ENCODE assay signal across 8 cellular contexts in the genomic region with DNA sequence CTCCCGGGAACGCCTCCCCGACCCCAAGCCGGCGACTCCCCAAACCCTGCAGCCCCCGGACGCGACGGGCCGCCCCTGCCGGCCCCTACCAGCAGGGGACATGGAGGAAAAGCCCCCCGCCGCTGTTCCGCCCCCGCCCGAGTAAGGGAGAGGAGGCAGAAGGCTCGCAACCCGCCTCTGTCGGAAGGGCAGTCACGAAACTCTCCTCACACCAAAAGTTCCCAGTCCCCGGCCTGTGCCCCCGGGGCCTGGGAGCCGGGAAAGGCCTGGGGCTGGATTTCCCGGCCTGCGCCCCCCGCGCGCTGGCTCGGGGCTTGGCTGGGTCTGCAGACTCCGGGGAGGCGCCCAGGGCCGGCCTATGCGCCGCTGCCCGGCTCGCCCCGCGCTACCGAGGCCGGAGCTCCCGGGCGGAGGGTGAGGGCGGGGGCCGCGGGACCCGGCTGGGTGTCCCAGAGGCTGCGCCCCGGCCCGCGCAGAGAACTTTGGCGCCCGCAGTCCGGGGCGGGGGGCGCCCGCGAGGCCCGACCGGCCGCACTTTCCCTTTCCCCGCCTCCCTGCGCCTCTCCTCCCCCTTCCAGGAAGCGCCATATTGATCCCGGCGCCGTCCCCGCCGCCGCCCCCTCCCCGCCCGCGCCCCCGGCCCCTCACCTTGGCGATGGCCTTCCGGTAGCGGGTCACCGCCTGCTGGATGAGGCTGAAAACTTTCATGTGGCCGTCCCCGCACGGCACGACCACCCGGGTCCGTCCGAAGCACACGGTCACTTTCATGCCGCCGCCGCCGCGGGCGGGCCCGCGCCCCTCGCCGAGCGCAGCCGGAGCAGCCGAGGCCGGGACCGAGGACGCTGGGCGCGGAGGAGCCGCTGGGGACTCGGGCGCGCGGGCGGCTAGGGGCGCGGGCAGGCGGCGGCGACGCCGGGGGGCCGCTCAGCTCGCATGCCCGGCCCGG. TPM values are rescaled to one million over a fixed set of nuclear protein-coding genes. Genes with fewer than 3 reads are reported as not detected.
DNase-seq lines count a peak whose midpoint lies in the region; ATAC-seq, FAIRE-seq and TF ChIP-seq lines count a peak whose summit lies in the region.

No MANE protein-coding gene starts in this region.

- H2BK120ac ChIP-seq in H1 (replicated peaks; ENCODE audit: low read depth, low read length) = no peak overlapping the region

- H3K4me2 ChIP-seq in H1 (ENCODE audit: insufficient read depth in 1 of 2, low read depth in 2 of 2, low read length in 2 of 2) = peak overlapping the region; percentile 90 to 91

- H3K27ac ChIP-seq in Peyer's patch (peak overlapping the region; percentile 66 to 91 (median 82)), H1 (ENCODE audit: low read depth, low read length) (peak overlapping the region; percentile 66), vagina (peak overlapping the region; percentile 95)

- no peak overlapping the region for H2BK15ac ChIP-seq in H1 (ENCODE audit: low read length)

- peak overlapping the region; percentile 89 for H4K8ac ChIP-seq in H1 (ENCODE audit: extremely low read depth, insufficient read depth, low read length)

- H4K20me1 ChIP-seq in H1 (replicated peaks in 1 of 2; ENCODE audit: control insufficient read depth in 1 of 2, insufficient read depth in 2 of 2, low read length in 2 of 2) = peaks cover 15 to 19% of the 10 kb centered on the region in 2 experiments

- POLR2A ChIA-PET in H1 (lab: Charles Lee; ENCODE audit: partially characterized antibody) = interaction anchor here (1.0 to 1.5 kb wide), 5 partner anchors 10 to 247 kb away, joined by 3 to 6 read pairs (median 3); no protein-coding TSS in a partner anchor

- no peak overlapping the region for H4K91ac ChIP-seq in H1 (replicated peaks; ENCODE audit: insufficient read length, low read length)

- H3K36me3 ChIP-seq in ES-I3 (ENCODE audit: insufficient read depth, low read length) (no peaks in the 10 kb centered on the region), H7 (replicated peaks; ENCODE audit: control insufficient read depth, insufficient read depth, low read length) (no peaks in the 10 kb centered on the region), Peyer's patch (no peaks in the 10 kb centered on the region), H1 (ENCODE audit: control insufficient read depth in 2 of 4, insufficient read depth in 4 of 4, low read length in 3 of 4) (no peaks in the 10 kb centered on the region), vagina (no peaks in the 10 kb centered on the region)

- peak overlapping the region; percentile 89 for H3K4me3 Mint-ChIP-seq in mesothelial cell of epicardium

- 0 out of 2 replicates have a peak overlapping the region, but pooled peaks have one; percentile 5 for H2BK5ac ChIP-seq in H1 (ENCODE audit: low read depth, low read length)

- peak overlapping the region; percentile 92 for H3K27ac Mint-ChIP-seq in mesothelial cell of epicardium

- no peak overlapping the region for H2BK12ac ChIP-seq in H1 (ENCODE audit: low read depth, low read length)

- peak overlapping the region; percentile 88 for H3K18ac ChIP-seq in H1 (ENCODE audit: extremely low read depth, low read length)

- H3K14ac ChIP-seq in H1 (ENCODE audit: insufficient read length) = no peak overlapping the region

- no peak overlapping the region for H2AFZ ChIP-seq in H1 (ENCODE audit: low read length)

- no peaks in the 10 kb centered on the region for H3K36me3 Mint-ChIP-seq in mesothelial cell of epicardium

- peaks cover 11% of the 10 kb centered on the region for H3K27me3 ChIP-seq in H7 (ENCODE audit: control insufficient read depth, insufficient read depth, low read length)
- no peaks in the 10 kb centered on the region for H3K27me3 ChIP-seq in Peyer's patch
- peaks cover 0 to 20% (median 14%) of the 10 kb centered on the region in 4 experiments; a peak in 5 of 7 replicates for H3K27me3 ChIP-seq in H1 (replicated peaks in 1 of 4; ENCODE audit: control insufficient read depth in 3 of 4, extremely low read depth in 1 of 4, insufficient read depth in 3 of 4, low read length in 3 of 4)
- H3K27me3 ChIP-seq in vagina = no peaks in the 10 kb centered on the region

- FAIRE-seq in H1 (lab: Jason Lieb, UNC) = no peak

- H4K5ac ChIP-seq in H1 (ENCODE audit: insufficient read length, low read depth, low read length) = peak overlapping the region; percentile 91

- peaks cover 11% of the 10 kb centered on the region for H3K23me2 ChIP-seq in H1 (ENCODE audit: low read depth, low read length)

- H3K9me3 Mint-ChIP-seq in mesothelial cell of epicardium = no peaks in the 10 kb centered on the region

- H3K4me1 ChIP-seq in ES-I3 (ENCODE audit: insufficient read depth, low read length) (peaks cover 18% of the 10 kb centered on the region), Peyer's patch (peaks cover 0 to 22% (median 0%) of the 10 kb centered on the region in 4 donors), H1 (replicated peaks in 1 of 4; ENCODE audit: control insufficient read depth in 3 of 4, insufficient read depth in 4 of 4, low read length in 3 of 4) (peaks cover 6 to 18% (median 16%) of the 10 kb centered on the region in 4 experiments), vagina (peaks cover 55% of the 10 kb centered on the region)

- no peak overlapping the region for H3K4ac ChIP-seq in H1 (replicated peaks; ENCODE audit: insufficient read length, low read depth, low read length)

- H3K79me1 ChIP-seq in H1 (ENCODE audit: low read depth, low read length) = peaks cover 9% of the 10 kb centered on the region

- no peak for ATAC-seq in HG03378 (IDR thresholded peaks at IDR 0.05; ENCODE audit: unreplicated experiment)

- H3K23ac ChIP-seq in H1 (ENCODE audit: insufficient read length) = no peak overlapping the region

- CTCF ChIA-PET in H1 (lab: Charles Lee; ENCODE audit: partially characterized antibody) = interaction anchor here (1.5 to 2.2 kb wide), 4 partner anchors 12 to 180 kb away, joined by 3 to 6 read pairs (median 4); no protein-coding TSS in a partner anchor

- H3K4me3 ChIP-seq in H7 (ENCODE audit: insufficient read depth, low read depth, low read length) (peak overlapping the region; percentile 88), Peyer's patch (peak overlapping the region; percentile 44 to 97 (median 76)), H1 (ENCODE audit: extremely low read depth in 1 of 4, insufficient read depth in 2 of 4, low read depth in 3 of 4, low read length in 4 of 4) (peak overlapping the region; percentile 80 to 98 (median 82)), vagina (peak overlapping the region; percentile 72 to 87)

- no peak for TF ChIP-seq EP300 in H1 (IDR thresholded peaks at IDR 0.05; ENCODE audit: borderline replicate concordance in 1 of 2, low read depth in 2 of 2, low read length in 2 of 2)

- TF ChIP-seq POLR2A in Peyer's patch (IDR thresholded peaks at IDR 0.05) (no peak), H1 (IDR thresholded peaks at IDR 0.05; ENCODE audit: control extremely low read depth in 1 of 2, low read depth in 2 of 2, low read length in 2 of 2) (0 out of 3 replicates have a peak, but pooled peaks of 1 of the 2 experiments have one; percentile 13), vagina (IDR thresholded peaks at IDR 0.05) (no peak)

- peaks cover 4 to 47% of the 10 kb centered on the region in 2 experiments; a peak in 3 of 4 replicates for H3K79me2 ChIP-seq in H1 (ENCODE audit: control insufficient read depth in 1 of 2, insufficient read depth in 2 of 2, low read length in 2 of 2)

- H3K56ac ChIP-seq in H1 (replicated peaks; ENCODE audit: insufficient read length, low read depth, low read length) = peak overlapping the region; percentile 56

- no peak overlapping the region for H2BK20ac ChIP-seq in H1 (ENCODE audit: low read length)

- intact Hi-C loops in vagina (cut with DNase I) = loop anchor here (10.0 kb wide), 1 partner anchor 150 kb away; no protein-coding TSS in a partner anchor

- H3K9ac ChIP-seq in ES-I3 (ENCODE audit: low read depth, low read length) = peak overlapping the region; percentile 86
- peak overlapping the region; percentile 52 to 91 (median 70) for H3K9ac ChIP-seq in H1 (replicated peaks in 1 of 4; ENCODE audit: extremely low read depth in 1 of 4, low read depth in 3 of 4, low read length in 3 of 4)

- H3K27me3 Mint-ChIP-seq in mesothelial cell of epicardium (ENCODE audit: low read depth) = peaks cover 2% of the 10 kb centered on the region

- peaks cover 42% of the 10 kb centered on the region for H3K4me1 Mint-ChIP-seq in mesothelial cell of epicardium

- no peak overlapping the region for H2AK5ac ChIP-seq in H1 (ENCODE audit: low read depth, low read length)

- DNase-seq in H7 (peak; percentile 92), Peyer's patch (peak in 2 of 3 donors; percentile 61 to 76), H1 (ENCODE audit: low read depth in 1 of 2, low spot score in 2 of 2) (peak in 1 of 2 experiments; percentile 75), mesothelial cell of epicardium (ENCODE audit: low spot score in 2 of 2, unreplicated experiment in 2 of 2) (peak; percentile 34 to 69), vagina (ENCODE audit: extremely low spot score in 2 of 2) (no peak)
- DNase-seq in effector CD4-positive, alpha-beta T cell = no peak

- no peaks in the 10 kb centered on the region for H3K9me3 ChIP-seq in ES-I3 (ENCODE audit: control insufficient read depth, insufficient read depth, low read length)
- no peaks in the 10 kb centered on the region for H3K9me3 ChIP-seq in Peyer's patch
- H3K9me3 ChIP-seq in H1 (ENCODE audit: insufficient read depth in 2 of 2, low read depth in 1 of 2, low read length in 1 of 2) = no peaks in the 10 kb centered on the region
- no peaks in the 10 kb centered on the region for H3K9me3 ChIP-seq in vagina

- TF ChIP-seq RAD21 in H1 (IDR thresholded peaks at IDR 0.05 in 1 of 2, conservative IDR thresholded peaks at IDR 0.05 in 1 of 2; ENCODE audit: low read depth in 2 of 2, low read length in 2 of 2) = no peak; a peak in 1 of 4 replicates

- 3% methylated on average over 52 of the region's 120 CpGs; no CpG with 5 or more reads in 1 of the 2 experiments for WGBS in H1 (ENCODE audit: extremely low coverage in 1 of 2, insufficient coverage in 1 of 2, insufficient read length in 1 of 2, insufficient replicate concordance in 2 of 2, low coverage in 1 of 2, low lambda C conversion rate in 2 of 2, missing lambda C conversion rate in 1 of 2), 2 experiments

- no peak for TF ChIP-seq CTCF in Peyer's patch (IDR thresholded peaks at IDR 0.05)
- TF ChIP-seq CTCF in H1 (IDR thresholded peaks at IDR 0.05; ENCODE audit: control extremely low read depth in 1 of 3, insufficient read depth in 1 of 3, low read depth in 1 of 3, low read length in 3 of 3) = 0 out of 4 replicates have a peak, but pooled peaks of 1 of the 3 experiments have one; percentile 2
- no peak for TF ChIP-seq CTCF in mesothelial cell of epicardium (IDR thresholded peaks at IDR 0.05; ENCODE audit: unreplicated experiment)
- no peak for TF ChIP-seq CTCF in vagina (IDR thresholded peaks at IDR 0.05)

RNA-seq across cellular contexts. Expression of a gene that starts 0.6 kb away (rescaled TPM):
- total RNA-seq in H7 (2014; rRNA removed; shearing (Covaris generic)) = 51.1 and 62.8 TPM in 2 replicates
- total RNA-seq in Peyer's patch = 100 to 1,000 TPM in 1 of 4 donors, 10 to 100 TPM in 3; 39.2 to 124 (median 48.0) TPM
- total RNA-seq in H1 (2021; fragmentation: NEBNext Ultra II Directional; extraction: Animal tissue kit (Norgen Biotek cat#: 25700)) = 47.9 and 49.1 TPM in 2 replicates
- polyA plus RNA-seq in H1 (2011; rRNA removed) = 14.3 and 19.7 TPM in 2 replicates
- 27.5 TPM for polyA plus RNA-seq in H1 (2011; cell fraction: cytosol; rRNA removed)
- 25.6 TPM for polyA plus RNA-seq in H1 (2011; cell fraction: nucleus; rRNA removed)
- polyA plus RNA-seq in H1 (2012, experiment 1 of 2) = 32.4 to 53.5 TPM (median 36.9 TPM) in 4 replicates
- 3.6 TPM for polyA plus RNA-seq in H1 (2012, experiment 2 of 2)
- 38.8 TPM for polyA plus RNA-seq in H1 (2013, experiment 1 of 2)
- 39.8 TPM for polyA plus RNA-seq in H1 (2013, experiment 2 of 2)
- polyA minus RNA-seq in H1 (2011; rRNA and poly(A)+ RNA removed) = 74.4 and 97.7 TPM in 2 replicates
- 31.5 TPM for polyA minus RNA-seq in H1 (2011; cell fraction: cytosol; rRNA and poly(A)+ RNA removed)
- polyA minus RNA-seq in H1 (2011; cell fraction: nucleus; rRNA and poly(A)+ RNA removed) = 93.5 TPM
- total RNA-seq in mesothelial cell of epicardium = 68.6 to 73.4 TPM (median 73.2 TPM) in 3 replicates
- total RNA-seq in vagina = 95.5 TPM

Comparison
In these comparisons a context has a peak if more than half of its experiments do, and no peak if none do; other contexts are left out.
1. DNase-seq: peak in H7 (single experiment), Peyer's patch (2 of 3) and mesothelial cell of epicardium (2 of 2); none in vagina (0 of 2) and effector CD4-positive, alpha-beta T cell (single experiment).
2. Peak in every context shown above with its lines, with median percentiles within 50 percentile points of each other: H3K4me3 ChIP-seq and H3K27ac ChIP-seq.